ENCODE assay signal across 11 cellular contexts in the genomic region with DNA sequence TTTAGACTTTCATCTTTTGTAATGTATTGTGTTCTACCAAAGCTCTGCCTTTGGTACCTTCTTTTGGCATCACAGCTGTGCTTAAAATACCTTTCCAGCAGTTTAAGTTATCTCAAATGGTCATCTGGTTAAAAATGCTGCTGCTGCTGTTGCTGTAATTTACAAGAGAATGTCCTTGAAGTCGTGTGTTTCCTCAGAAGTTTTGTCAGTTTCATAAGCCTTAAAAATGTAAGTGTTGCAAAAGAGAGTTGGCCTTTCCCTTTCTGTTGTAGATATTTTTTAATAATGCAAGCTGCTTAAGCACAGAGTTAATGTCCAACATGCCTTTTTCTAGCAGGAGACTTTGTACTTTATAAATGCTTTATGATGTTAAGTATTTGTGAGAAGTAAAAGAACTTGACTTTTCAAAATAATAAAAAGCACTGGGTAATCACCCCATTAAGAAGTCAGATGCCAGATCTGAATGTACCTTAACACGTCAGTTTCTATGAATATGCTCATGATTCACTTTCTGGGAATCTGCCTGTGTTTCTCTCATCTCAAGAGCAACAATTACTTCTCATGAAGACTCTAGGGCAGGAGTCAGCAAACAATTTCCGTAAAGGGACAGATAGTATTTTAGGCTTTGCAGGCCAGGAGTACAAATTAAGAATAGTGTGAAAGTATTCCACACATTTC. TPM values are rescaled to one million over a fixed set of nuclear protein-coding genes. Genes with fewer than 3 reads are reported as not detected.
DNase-seq lines count a peak whose midpoint lies in the region; ATAC-seq and TF ChIP-seq lines count a peak whose summit lies in the region.
"Had no signal": no experiment of that assay in that cellular context is flagged by ENCODE, and none has a peak within 500 bp of the region (broad histone marks: within the 10 kb centered on the region; RNA-seq: fewer than 3 reads in every experiment).

No MANE protein-coding gene starts in this region.

- H3K9ac ChIP-seq in PC-3 (ENCODE audit: low read length): no peak overlapping the region

- TF ChIP-seq CTCF in PC-3 (conservative IDR thresholded peaks at IDR 0.05; ENCODE audit: low read depth, low read length) (no peak), psoas muscle (IDR thresholded peaks at IDR 0.05) (no peak)

- no peaks in the 10 kb centered on the region for H4K20me1 ChIP-seq in PC-3 (ENCODE audit: low read length)

- H3K79me2 ChIP-seq in PC-3 (ENCODE audit: low read length): no peaks in the 10 kb centered on the region

- no peak overlapping the region for H2AFZ ChIP-seq in PC-3 (ENCODE audit: low read length)

- no peaks in the 10 kb centered on the region for H3K9me2 ChIP-seq in PC-3 (replicated peaks; ENCODE audit: low read length)

- peak; percentile 93 for DNase-seq in EH (ENCODE audit: low read depth)
- peak; percentile 32 for DNase-seq in PC-3
- DNase-seq in psoas muscle: no peak
- DNase-seq in activated CD4-positive, alpha-beta T cell treated with anti-CD3 and anti-CD28 coated beads for 48 hours: no peak
- DNase-seq in HK-2 (ENCODE audit: unreplicated experiment): no peak
- DNase-seq: DMS79 treated with DMSO at 0.1 percent for 48 hours, NCI-H1436 had no signal

- POLR2A ChIA-PET in PC-3 (lab: Charles Lee; ENCODE audit: unreplicated experiment): no interaction called here

- no peak overlapping the region for H3K4me3 ChIP-seq in PC-3 (ENCODE audit: low read length)
- no peak overlapping the region for H3K4me3 ChIP-seq in psoas muscle
- H3K4me3 ChIP-seq: prostate gland had no signal

- WGBS in psoas muscle, 3 donors: 15 to 42% (median 23%) methylated on average over 3 of the region's 3 CpGs

- no TSS peak for BruUV-seq in PC-3 (replicated peaks; lab: Mats Ljungman, UMichigan)

- H3F3A ChIP-seq in PC-3 (ENCODE audit: low read length, unreplicated experiment): no peaks in the 10 kb centered on the region

- H3K27me3 ChIP-seq in PC-3 (ENCODE audit: low read length): peaks cover 7% of the 10 kb centered on the region; the same call in 1 of the 2 replicates
- no peaks in the 10 kb centered on the region for H3K27me3 ChIP-seq in psoas muscle (ENCODE audit: insufficient read depth in 3 of 3, low read length in 2 of 3)

- H3K36me3 ChIP-seq in PC-3 (ENCODE audit: low read depth, low read length) (no peaks in the 10 kb centered on the region), psoas muscle (ENCODE audit: insufficient read depth in 1 of 2, low read depth in 1 of 2) (no peaks in the 10 kb centered on the region)
- H3K36me3 ChIP-seq: prostate gland had no signal

- ATAC-seq in PC-3 (peak; percentile 49), esophagus mucosa (peak; percentile 68), psoas muscle (peak; percentile 57 to 77 (median 67)), HG03469 (IDR thresholded peaks at IDR 0.05; ENCODE audit: unreplicated experiment) (no peak), GM18907 (IDR thresholded peaks at IDR 0.05; ENCODE audit: unreplicated experiment) (no peak)

- H3K27ac ChIP-seq in PC-3 (ENCODE audit: low read length) (no peak overlapping the region), psoas muscle (peak overlapping the region; percentile 42)

- no peaks in the 10 kb centered on the region for H3K4me1 ChIP-seq in PC-3 (ENCODE audit: insufficient read depth, low read length)
- H3K4me1 ChIP-seq in psoas muscle: peaks cover 18% of the 10 kb centered on the region
- H3K4me1 ChIP-seq: prostate gland had no signal

- H3K9me3 ChIP-seq in PC-3 (ENCODE audit: low read length) (no peaks in the 10 kb centered on the region), psoas muscle (no peaks in the 10 kb centered on the region)
- H3K9me3 ChIP-seq: prostate gland had no signal

- intact Hi-C loops in PC-3 (cut with micrococcal nuclease): no loop called here
- intact Hi-C loops in psoas muscle (cut with DNase I): no loop called here

- no peak overlapping the region for H3K4me2 ChIP-seq in PC-3 (ENCODE audit: low read length)

- CTCF ChIA-PET in PC-3 (lab: Charles Lee): no interaction called here

RNA-seq across cellular contexts. Expression of a gene that starts 35.3 kb away (rescaled TPM):
- total RNA-seq in PC-3 (2014; rRNA removed) (0.87 and 5.4 TPM in 2 replicates), esophagus mucosa (3.6 TPM), psoas muscle (10 to 100 TPM in 1 of 4 donors, 1 to 10 TPM in 3; 5.3 to 11.6 (median 6.3) TPM)
- polyA plus RNA-seq in psoas muscle: 1 to 10 TPM in 1 of 3 donors, under 1 TPM in 2; 0.48 to 3.2 (median 0.83) TPM

Comparison
In these comparisons a context has a peak if more than half of its experiments do, and no peak if none do; other contexts are left out.
1. DNase-seq: peak in EH (single experiment) and PC-3 (single experiment); none in psoas muscle (0 of 2), activated CD4-positive, alpha-beta T cell treated with anti-CD3 and anti-CD28 coated beads for 48 hours (single experiment) and HK-2 (single experiment).
2. ATAC-seq: peak in PC-3 (single experiment), esophagus mucosa (single experiment) and psoas muscle (4 of 4); none in HG03469 (single experiment) and GM18907 (single experiment).